ENCODE assay signal across 30 cellular contexts in the genomic region with DNA sequence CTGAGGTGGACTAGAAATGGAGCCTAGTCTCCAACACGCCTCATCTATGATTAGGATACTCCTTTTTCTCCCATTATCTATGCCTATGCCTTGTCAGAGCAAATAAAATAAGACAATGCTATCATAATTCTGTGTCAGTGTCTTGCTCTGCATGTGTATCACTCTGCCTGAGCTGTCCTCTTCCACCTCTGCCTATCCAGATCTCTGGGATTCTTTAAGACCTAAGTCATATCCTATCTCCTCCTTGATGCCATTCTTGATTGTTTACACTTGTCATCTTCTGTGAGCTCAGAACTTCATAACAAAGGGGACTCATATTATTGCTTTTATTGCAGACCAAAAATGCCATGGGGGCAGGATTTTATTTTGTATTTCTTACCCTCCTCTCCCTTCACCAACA.
DNase-seq lines count a peak whose midpoint lies in the region; ATAC-seq, FAIRE-seq and TF ChIP-seq lines count a peak whose summit lies in the region.
"Had no signal": no experiment of that assay in that cellular context is flagged by ENCODE, and none has a peak within 500 bp of the region (broad histone marks: within the 10 kb centered on the region; RNA-seq: fewer than 3 reads in every experiment).

No MANE protein-coding gene starts in this region.

- no peak overlapping the region for H2BK15ac ChIP-seq in mesendoderm (replicated peaks; ENCODE audit: low read depth)

- H3K79me2 ChIP-seq in mammary epithelial cell (ENCODE audit: insufficient read depth, low read length) (no peaks in the 10 kb centered on the region), mesendoderm (ENCODE audit: control insufficient read depth, insufficient read depth, low read length) (no peaks in the 10 kb centered on the region)

- H3K18ac ChIP-seq in mesendoderm (ENCODE audit: low read length): no peak overlapping the region

- H4K20me1 ChIP-seq in mammary epithelial cell (ENCODE audit: insufficient read depth, low read length): no peaks in the 10 kb centered on the region

- H3K27me3 ChIP-seq in mammary epithelial cell (ENCODE audit: insufficient read depth, low read length): no peaks in the 10 kb centered on the region
- H3K27me3 ChIP-seq in breast epithelium: no peaks in the 10 kb centered on the region
- H3K27me3 ChIP-seq in brain microvascular endothelial cell (replicated peaks): no peaks in the 10 kb centered on the region
- no peaks in the 10 kb centered on the region for H3K27me3 ChIP-seq in mesendoderm (ENCODE audit: insufficient read depth, low read length, poor library complexity)
- H3K27me3 ChIP-seq in right lobe of liver: no peaks in the 10 kb centered on the region
- H3K27me3 ChIP-seq: BE2C, Peyer's patch had no signal

- no TSS peak for BruUV-seq in mammary epithelial cell (replicated peaks; lab: Mats Ljungman, UMichigan)

- TF ChIP-seq POLR2A in breast epithelium (IDR thresholded peaks at IDR 0.05): no peak
- TF ChIP-seq POLR2A in right lobe of liver (IDR thresholded peaks at IDR 0.05): no peak

- no peak overlapping the region for H3K4ac ChIP-seq in mesendoderm (ENCODE audit: low read depth, low read length)

- H3K9ac ChIP-seq in mammary epithelial cell (ENCODE audit: insufficient read depth, low read length) (no peak overlapping the region), mesendoderm (ENCODE audit: low read length) (no peak overlapping the region)

- no peak overlapping the region for H2BK120ac ChIP-seq in mesendoderm (ENCODE audit: low read depth, low read length)

- no peak overlapping the region for H3K4me3 ChIP-seq in mammary epithelial cell (replicated peaks in 1 of 3; ENCODE audit: insufficient read depth in 1 of 3, low read depth in 2 of 3, low read length in 3 of 3)
- H3K4me3 ChIP-seq in breast epithelium: no peak overlapping the region
- H3K4me3 ChIP-seq in brain microvascular endothelial cell (ENCODE audit: low read depth, low read length): no peak overlapping the region
- H3K4me3 ChIP-seq in mesendoderm (ENCODE audit: low read length): no peak overlapping the region
- no peak overlapping the region for H3K4me3 ChIP-seq in right lobe of liver
- H3K4me3 ChIP-seq: K562, Peyer's patch, SK-N-MC had no signal

- in situ Hi-C loops in mammary epithelial cell (cut with MboI; ENCODE audit: low sequenced_read_pairs in 2 of 2) (no loop called here), brain microvascular endothelial cell (cut with HindIII; ENCODE audit: low pct_ligation_motif_present, low sequenced_read_pairs) (no loop called here)

- DNase-seq in mammary epithelial cell (peak; percentile 6), breast epithelium (ENCODE audit: low spot score in 2 of 2) (no peak), brain microvascular endothelial cell (peak; percentile 1), mesendoderm (peak; percentile 25), D721Med (ENCODE audit: insufficient read length, low spot score) (no peak), right lobe of liver (no peak)
- DNase-seq in activated CD4-positive, CD25-positive, alpha-beta regulatory T cell (lab: John Stamatoyannopoulos, UW): no peak
- DNase-seq in activated effector memory CD4-positive, alpha-beta T cell treated with anti-CD3 and anti-CD28 coated beads, Interleukin-2, amount 50 U/mL, for 16 hours: no peak
- DNase-seq: 8988T, ACHN, BE2C, Calu3, Kasumi-1, MV-4-11, NCI-H1105 treated with DMSO at 0.1 percent for 48 hours, NCI-H146, NCI-H1930, NCI-H2107, NCI-H446, NCI-H524 treated with DMSO at 0.1 percent for 48 hours, NCI-H774, Peyer's patch, SIG-M5 had no signal

- H3K4me1 ChIP-seq in mammary epithelial cell (ENCODE audit: insufficient read depth, low read length) (no peaks in the 10 kb centered on the region), breast epithelium (no peaks in the 10 kb centered on the region), mesendoderm (ENCODE audit: control insufficient read depth, low read depth, low read length) (no peaks in the 10 kb centered on the region), right lobe of liver (no peaks in the 10 kb centered on the region)
- H3K4me1 ChIP-seq: Peyer's patch had no signal

- H3K23ac ChIP-seq in mesendoderm (ENCODE audit: low read length): no peak overlapping the region

- H2AK5ac ChIP-seq in mesendoderm (ENCODE audit: low read length): no peak overlapping the region

- H3K79me1 ChIP-seq in mesendoderm (ENCODE audit: low read length): no peaks in the 10 kb centered on the region

- H2AFZ ChIP-seq in mammary epithelial cell (ENCODE audit: low read depth, low read length): no peak overlapping the region

- intact Hi-C loops in mammary epithelial cell (cut with micrococcal nuclease): no loop called here
- intact Hi-C loops in breast epithelium (cut with DNase I; ENCODE audit: low total_unique reads): no loop called here
- intact Hi-C loops in right lobe of liver (cut with DNase I): no loop called here

- no peak overlapping the region for H3K56ac ChIP-seq in mesendoderm (ENCODE audit: low read length)

- H3K36me3 ChIP-seq in mammary epithelial cell (ENCODE audit: insufficient read depth, low read length) (no peaks in the 10 kb centered on the region), breast epithelium (no peaks in the 10 kb centered on the region), brain microvascular endothelial cell (replicated peaks) (no peaks in the 10 kb centered on the region), mesendoderm (ENCODE audit: control insufficient read depth, insufficient read depth, low read length) (no peaks in the 10 kb centered on the region), right lobe of liver (no peaks in the 10 kb centered on the region)
- H3K36me3 ChIP-seq: BE2C, Peyer's patch had no signal

- WGBS in mammary epithelial cell (ENCODE audit: low coverage, missing lambda C conversion rate): 27% methylated on average over 1 of the region's 1 CpG
- no CpG with 5 or more reads among the region's 1 CpG for WGBS in mesendoderm (ENCODE audit: extremely low coverage, insufficient coverage, low lambda C conversion rate)
- 38% methylated on average over 1 of the region's 1 CpG for WGBS in right lobe of liver (ENCODE audit: insufficient coverage, low coverage, low lambda C conversion rate, missing lambda C conversion rate)

- CTCF ChIA-PET in mammary epithelial cell (lab: Charles Lee; ENCODE audit: low non-redundant PET): no interaction called here

- H3K9me3 ChIP-seq in mammary epithelial cell (replicated peaks; ENCODE audit: insufficient read depth, low read length) (no peaks in the 10 kb centered on the region), breast epithelium (no peaks in the 10 kb centered on the region), right lobe of liver (no peaks in the 10 kb centered on the region)
- H3K9me3 ChIP-seq: BE2C, Peyer's patch had no signal

- H2BK5ac ChIP-seq in mesendoderm (ENCODE audit: low read length): no peak overlapping the region

- no peak overlapping the region for H3K27ac ChIP-seq in mammary epithelial cell (ENCODE audit: insufficient read depth, low read depth, low read length)
- no peak overlapping the region for H3K27ac ChIP-seq in breast epithelium
- no peak overlapping the region for H3K27ac ChIP-seq in brain microvascular endothelial cell
- no peak overlapping the region for H3K27ac ChIP-seq in mesendoderm (ENCODE audit: low read depth, low read length)
- H3K27ac ChIP-seq in right lobe of liver: no peak overlapping the region
- H3K27ac ChIP-seq: HL-60, Peyer's patch, SK-N-MC had no signal

- H3K4me2 ChIP-seq in mammary epithelial cell (ENCODE audit: insufficient read depth, low read depth, low read length) (no peak overlapping the region), mesendoderm (ENCODE audit: low read length) (no peak overlapping the region)

- FAIRE-seq in D721Med (lab: Jason Lieb, UNC): no peak
- FAIRE-seq: GM19239, H1, HTR-8/SVneo, K562 had no signal

- TF ChIP-seq CTCF in mammary epithelial cell (conservative IDR thresholded peaks at IDR 0.05 in 1 of 2, IDR thresholded peaks at IDR 0.05 in 1 of 2; ENCODE audit: extremely low read depth in 1 of 2, insufficient read depth in 1 of 2, low read depth in 1 of 2, low read length in 2 of 2): no peak
- TF ChIP-seq CTCF in breast epithelium (IDR thresholded peaks at IDR 0.05): no peak
- TF ChIP-seq CTCF in brain microvascular endothelial cell (IDR thresholded peaks at IDR 0.05; ENCODE audit: low read depth, low read length, missing control alignments): no peak
- TF ChIP-seq CTCF in D721Med (IDR thresholded peaks at IDR 0.05; ENCODE audit: insufficient read depth, missing control alignments): no peak
- no peak for TF ChIP-seq CTCF in right lobe of liver (IDR thresholded peaks at IDR 0.05)

- H4K8ac ChIP-seq in mesendoderm (ENCODE audit: low read depth, low read length): no peak overlapping the region

- dilution Hi-C loops in mammary epithelial cell (cut with HindIII; ENCODE audit: low sequenced_read_pairs): no loop called here

- ATAC-seq in right lobe of liver: no peak
- ATAC-seq: HCT116, K562 had no signal

- no peak overlapping the region for H4K5ac ChIP-seq in mesendoderm (ENCODE audit: low read length)

Comparison
In these comparisons a context has a peak if more than half of its experiments do, and no peak if none do; other contexts are left out.
1. DNase-seq: peak in mammary epithelial cell (single experiment), brain microvascular endothelial cell (single experiment) and mesendoderm (single experiment); none in breast epithelium (0 of 2), D721Med (single experiment), right lobe of liver (0 of 3), activated CD4-positive, CD25-positive, alpha-beta regulatory T cell (0 of 4) and activated effector memory CD4-positive, alpha-beta T cell treated with anti-CD3 and anti-CD28 coated beads, Interleukin-2, amount 50 U/mL, for 16 hours (single experiment).